In genomic region chr12:12562016-12562483, GRCh38 we compare ENCODE assay signal across 8 cellular contexts. TPM values are rescaled to one million over a fixed set of nuclear protein-coding genes. Genes with fewer than 3 reads are reported as not detected.
A peak's percentile ranks its signal among the peaks of the same experiment; 100 is the strongest.
DNase-seq lines count a peak whose midpoint lies in the region; ATAC-seq and TF ChIP-seq lines count a peak whose summit lies in the region.

No MANE protein-coding gene starts in this region.

- H3K27ac ChIP-seq in VCaP = peak overlapping the region; percentile 94

- H3K36me3 Mint-ChIP-seq in CD14-positive monocyte (no peaks in the 10 kb centered on the region), chondrocyte (ENCODE audit: low read depth) (no peaks in the 10 kb centered on the region)
- H3K36me3 Mint-ChIP-seq in stimulated activated naive B cell treated with anti-CD40 and anti-IgM and Interleukin-4, amounts not matched to agents 10 μg/mL and 1 μg/mL and 100 μg/mL, for 72 hours = no peaks in the 10 kb centered on the region

- H3K27me3 Mint-ChIP-seq in CD14-positive monocyte (ENCODE audit: low read depth in 3 of 3) = peaks cover 3 to 4% (median 3%) of the 10 kb centered on the region in 3 donors
- peaks cover under 1% of the 10 kb centered on the region for H3K27me3 Mint-ChIP-seq in chondrocyte (ENCODE audit: low read depth)
- peaks cover 0 to 4% of the 10 kb centered on the region in 2 donors for H3K27me3 Mint-ChIP-seq in stimulated activated naive B cell treated with anti-CD40 and anti-IgM and Interleukin-4, amounts not matched to agents 10 μg/mL and 1 μg/mL and 100 μg/mL, for 72 hours

- H3K4me1 Mint-ChIP-seq in CD14-positive monocyte (peaks cover 14% of the 10 kb centered on the region), chondrocyte (ENCODE audit: low read depth) (peaks cover 23% of the 10 kb centered on the region)
- H3K4me1 Mint-ChIP-seq in stimulated activated naive B cell treated with anti-CD40 and anti-IgM and Interleukin-4, amounts not matched to agents 10 μg/mL and 1 μg/mL and 100 μg/mL, for 72 hours = peaks cover 3 to 14% of the 10 kb centered on the region in 2 donors

- DNase-seq in CD14-positive monocyte (ENCODE audit: low spot score) (no peak), HFF-Myc (ENCODE audit: extremely low read depth, low read depth) (no peak), chondrocyte (ENCODE audit: low spot score) (no peak), left lobe of liver (ENCODE audit: low spot score) (no peak)
- no peak for DNase-seq in stimulated activated naive B cell treated with anti-CD40 and anti-IgM and Interleukin-4, amounts not matched to agents 10 μg/mL and 1 μg/mL and 100 μg/mL, for 72 hours

- peak; percentile 4 for ATAC-seq in left lobe of liver
- ATAC-seq in stimulated activated naive B cell treated with anti-CD40 and anti-IgM and Interleukin-4, amounts not matched to agents 10 μg/mL and 1 μg/mL and 100 μg/mL, for 72 hours (replicated peaks) = peak in 1 of 2 donors; percentile 11
- ATAC-seq in HG02870 (IDR thresholded peaks at IDR 0.05; ENCODE audit: unreplicated experiment) = no peak
- no peak for ATAC-seq in GM21390 (IDR thresholded peaks at IDR 0.05; ENCODE audit: unreplicated experiment)

- TF ChIP-seq CTCF in CD14-positive monocyte (IDR thresholded peaks at IDR 0.05) (no peak), HFF-Myc (IDR thresholded peaks at IDR 0.05; ENCODE audit: low read depth, low read length, missing control alignments) (no peak), VCaP (conservative IDR thresholded peaks at IDR 0.05) (no peak), chondrocyte (IDR thresholded peaks at IDR 0.05) (no peak)

- H3K9me3 Mint-ChIP-seq in CD14-positive monocyte (peaks cover 0 to 8% (median 6%) of the 10 kb centered on the region in 7 donors), chondrocyte (ENCODE audit: low read depth) (peaks cover 2% of the 10 kb centered on the region)
- H3K9me3 Mint-ChIP-seq in stimulated activated naive B cell treated with anti-CD40 and anti-IgM and Interleukin-4, amounts not matched to agents 10 μg/mL and 1 μg/mL and 100 μg/mL, for 72 hours = peaks cover 2 to 4% of the 10 kb centered on the region in 2 donors

- H3K27ac Mint-ChIP-seq in CD14-positive monocyte = peak overlapping the region in 6 of 7 donors; percentile 83 to 94 (median 89)
- H3K27ac Mint-ChIP-seq in chondrocyte (ENCODE audit: unreplicated experiment) = peak overlapping the region; percentile 98
- peak overlapping the region; percentile 89 for H3K27ac Mint-ChIP-seq in stimulated activated naive B cell treated with anti-CD40 and anti-IgM and Interleukin-4, amounts not matched to agents 10 μg/mL and 1 μg/mL and 100 μg/mL, for 72 hours

- peak overlapping the region; percentile 77 for H3K4me3 ChIP-seq in HFF-Myc (replicated peaks; ENCODE audit: low read depth, low read length)

- H3K4me3 Mint-ChIP-seq in CD14-positive monocyte = peak overlapping the region; percentile 83 to 90
- H3K4me3 Mint-ChIP-seq in chondrocyte (ENCODE audit: unreplicated experiment) = peak overlapping the region; percentile 80
- H3K4me3 Mint-ChIP-seq in stimulated activated naive B cell treated with anti-CD40 and anti-IgM and Interleukin-4, amounts not matched to agents 10 μg/mL and 1 μg/mL and 100 μg/mL, for 72 hours = peak overlapping the region; percentile 82 to 84

- intact Hi-C loops in CD14-positive monocyte (cut with micrococcal nuclease) = loop anchor here (5.0 to 10.0 kb wide), 6 partner anchors 50 to 180 kb away; partner anchors contain the start of genes CDKN1B (in 1 of the 2) and CREBL2 (in 1 of the 2)

RNA-seq across cellular contexts. Expression of gene DUSP16, which starts 0.6 kb away (rescaled TPM):
- polyA plus RNA-seq in CD14-positive monocyte = under 1 TPM; 0.04 to 0.46 TPM
- 9.7 to 13.7 TPM (median 11.4 TPM) in 3 replicates for total RNA-seq in chondrocyte
- total RNA-seq in left lobe of liver = 46.2 TPM

RNA-seq across cellular contexts. Expression of gene CREBL2, which starts 49.6 kb away (rescaled TPM):
- 10 to 100 TPM; 38.2 to 45.9 TPM for polyA plus RNA-seq in CD14-positive monocyte
- total RNA-seq in chondrocyte (11.3 to 14.4 TPM (median 11.4 TPM) in 3 replicates), left lobe of liver (23.3 TPM)
